ENCODE assay signal across 8 cellular contexts in the genomic region with DNA sequence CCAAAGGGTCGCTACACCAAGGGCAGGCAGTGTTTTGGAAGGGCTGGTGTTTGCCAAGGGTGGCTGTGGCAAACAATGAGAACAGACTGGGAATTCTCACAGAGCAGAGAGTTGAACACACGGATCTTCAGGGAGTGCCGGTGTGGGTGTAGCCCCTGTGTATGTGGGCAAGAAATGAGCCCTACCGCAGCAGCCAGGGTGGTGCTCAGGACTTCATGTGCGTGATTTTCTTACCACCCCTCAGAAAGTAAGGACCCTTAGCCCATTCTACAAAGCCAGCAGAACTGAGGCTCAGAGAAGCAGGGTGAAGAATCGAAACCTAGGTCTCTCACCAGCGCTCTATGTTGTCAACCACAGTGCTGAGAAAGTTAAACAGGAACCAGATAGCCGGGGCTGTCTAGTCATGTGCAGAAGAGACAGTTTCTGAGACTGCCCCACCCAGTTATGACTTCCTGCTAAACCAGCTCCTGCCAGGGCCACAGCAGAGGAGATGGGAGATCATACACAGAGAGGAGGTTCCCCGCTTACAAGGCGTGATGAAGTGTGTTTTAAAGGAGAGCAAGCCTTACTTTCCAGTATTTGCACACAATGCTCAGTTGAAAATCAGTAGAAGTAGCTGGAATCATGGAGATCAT. TPM values are rescaled to one million over a fixed set of nuclear protein-coding genes. Genes with fewer than 3 reads are reported as not detected.
DNase-seq lines count a peak whose midpoint lies in the region; ATAC-seq, FAIRE-seq and TF ChIP-seq lines count a peak whose summit lies in the region.

No MANE protein-coding gene starts in this region.

- FAIRE-seq in GM12891 (lab: Jason Lieb, UNC) = peak; percentile 98

- no peaks in the 10 kb centered on the region for H3K4me1 ChIP-seq in A673 (ENCODE audit: insufficient read depth, low read length, poor library complexity, severe bottlenecking)

- peak; percentile 99 for ATAC-seq in HG02623 (IDR thresholded peaks at IDR 0.05; ENCODE audit: unreplicated experiment)

- BruUV-seq in A673 (replicated peaks; lab: Mats Ljungman, UMichigan) = no TSS peak

- no peak overlapping the region for H3K27ac ChIP-seq in A673 (ENCODE audit: low read depth, low read length, poor library complexity, severe bottlenecking)

- no peaks in the 10 kb centered on the region for H3K36me3 ChIP-seq in A673 (ENCODE audit: insufficient read depth, low read length, poor library complexity, severe bottlenecking)

- no peaks in the 10 kb centered on the region for H3K27me3 ChIP-seq in A673 (replicated peaks; ENCODE audit: insufficient read depth, low read depth, low read length, poor library complexity)

- no peak for TF ChIP-seq POLR2A in GM12891 (IDR thresholded peaks at IDR 0.05; ENCODE audit: low read depth, low read length)

- CTCF ChIA-PET in A673 (lab: Charles Lee) = no interaction called here

- no peaks in the 10 kb centered on the region for H3K9me3 ChIP-seq in A673 (ENCODE audit: low read depth, low read length, poor library complexity, severe bottlenecking)

- DNase-seq in GM12891 (ENCODE audit: insufficient read length, low spot score) (peak; percentile 70), NCI-H526 (lab: John Stamatoyannopoulos, UW) (peak; percentile 9 to 46), glomerular visceral epithelial cell (ENCODE audit: extremely low spot score) (peak; percentile 25), A673 (ENCODE audit: low spot score) (no peak), DMS 273 treated with DMSO at 0.1 percent for 48 hours (lab: John Stamatoyannopoulos, UW) (no peak)
- DNase-seq in activated CD8-positive, alpha-beta memory T cell treated with anti-CD3 and anti-CD28 coated beads, Interleukin-2, amount 50 U/mL, for 48 hours = peak; percentile 75
- peak; percentile 69 for DNase-seq in stimulated activated CD4-positive, alpha-beta T cell treated with anti-CD3 and anti-CD28 coated beads, Interleukin-15, amount 100 ng/mL, for 24 hours

- intact Hi-C loops in A673 (cut with micrococcal nuclease; ENCODE audit: unreplicated experiment) = no loop called here

- TF ChIP-seq CTCF in A673 (conservative IDR thresholded peaks at IDR 0.05; ENCODE audit: low read depth, low read length) = no peak

- H3K4me3 ChIP-seq in A673 (ENCODE audit: low read depth, low read length, poor library complexity, severe bottlenecking) = no peak overlapping the region

- POLR2A ChIA-PET in A673 (lab: Charles Lee; ENCODE audit: low non-redundant PET) = no interaction called here

TF ChIP-seq in GM12891, 5 proteins besides CTCF, POLR2A, EP300 and RAD21:
- TF ChIP-seq POU2F2 (IDR thresholded peaks at IDR 0.05; ENCODE audit: low read depth, low read length) (0 out of 2 replicates have a peak, but pooled peaks have one; percentile 8), TAF1 (IDR thresholded peaks at IDR 0.05; ENCODE audit: low read depth, low read length) (peak; percentile 34; the same call in 1 of the 2 replicates), SPI1 (IDR thresholded peaks at IDR 0.05; ENCODE audit: low read depth, low read length) (peak; percentile 36; the same call in 1 of the 2 replicates), PAX5 (IDR thresholded peaks at IDR 0.05; ENCODE audit: insufficient read depth, low read length, severe bottlenecking) (no peak)

RNA-seq across cellular contexts. Expression of a gene that starts 21.9 kb away (rescaled TPM):
- 7.9 TPM for polyA plus RNA-seq in GM12891 (2012; ENCODE audit: low read depth, missing spikeins)
- 27.6 and 30.0 TPM in 2 replicates for total RNA-seq in A673 (2021)

Comparison
In these comparisons a context has a peak if more than half of its experiments do, and no peak if none do; other contexts are left out.
1. DNase-seq: peak in GM12891 (single experiment), NCI-H526 (2 of 2), activated CD8-positive, alpha-beta memory T cell treated with anti-CD3 and anti-CD28 coated beads, Interleukin-2, amount 50 U/mL, for 48 hours (single experiment), glomerular visceral epithelial cell (single experiment) and stimulated activated CD4-positive, alpha-beta T cell treated with anti-CD3 and anti-CD28 coated beads, Interleukin-15, amount 100 ng/mL, for 24 hours (single experiment); none in A673 (single experiment) and DMS 273 treated with DMSO at 0.1 percent for 48 hours (single experiment).